In the genomic region with DNA sequence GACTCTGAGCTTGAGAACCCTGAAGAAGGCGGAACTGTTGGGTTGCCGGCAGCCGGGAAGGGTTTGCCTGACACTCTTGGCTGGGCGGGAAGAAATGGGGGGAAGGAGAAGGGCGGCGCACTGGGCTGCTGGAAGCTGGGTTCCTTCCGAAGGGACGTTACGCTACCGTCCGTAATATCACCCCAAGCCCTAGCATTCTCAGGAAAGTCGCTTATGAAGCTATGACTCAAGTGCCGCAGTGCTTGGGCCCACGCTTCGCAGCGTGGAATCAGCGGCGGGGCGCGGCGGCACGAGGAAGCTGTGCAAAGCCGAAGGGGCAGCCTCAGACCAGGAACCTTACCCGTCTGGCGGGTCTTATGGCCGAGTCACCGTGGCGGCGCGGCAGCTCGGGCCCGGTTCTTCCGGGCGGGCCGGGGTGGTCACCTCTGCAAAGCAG, we compare ENCODE assay signal across 8 cellular contexts. TPM values are rescaled to one million over a fixed set of nuclear protein-coding genes. Genes with fewer than 3 reads are reported as not detected.
DNase-seq lines count a peak whose midpoint lies in the region; ATAC-seq and TF ChIP-seq lines count a peak whose summit lies in the region.

No MANE protein-coding gene starts in this region.

- no peaks in the 10 kb centered on the region for H3K4me1 ChIP-seq in muscle layer of duodenum (ENCODE audit: control insufficient read depth in 1 of 2, insufficient read depth in 2 of 2, low read length in 2 of 2)

- DNase-seq in AG04450 (ENCODE audit: low read depth, low spot score) (no peak), LHCN-M2 (ENCODE audit: low read depth) (peak; percentile 64), activated T-cell treated with anti-CD3 and anti-CD28 coated beads for 1 hour (ENCODE audit: low read depth) (peak; percentile 23), epithelial cell of proximal tubule (ENCODE audit: low read depth) (peak; percentile 33)
- peak; percentile 10 to 34 for DNase-seq in stimulated activated CD8-positive, alpha-beta memory T cell treated with anti-CD3 and anti-CD28 coated beads, Interleukin-7, amount 100 ng/mL, for 4 hours (ENCODE audit: low read depth in 2 of 2)

- peak overlapping the region; percentile 43 for H3K27ac ChIP-seq in AG04450 (ENCODE audit: low read depth, low read length)
- peak overlapping the region; percentile 66 for H3K27ac ChIP-seq in muscle layer of duodenum (ENCODE audit: low read length)

- POLR2A ChIA-PET in AG04450 (lab: Yijun Ruan, JAX) = interaction anchor here (1.6 kb wide), 1 partner anchor 28 kb away, joined by 6 read pairs; no protein-coding TSS in a partner anchor

- peak; percentile 79 for TF ChIP-seq POLR2A in GM19193 (IDR thresholded peaks at IDR 0.05; ENCODE audit: extremely low read depth, insufficient read depth, insufficient read length)

- no peaks in the 10 kb centered on the region for H3K36me3 ChIP-seq in muscle layer of duodenum (ENCODE audit: control insufficient read depth in 1 of 2, insufficient read depth in 2 of 2, low read length in 2 of 2)

- peak overlapping the region; percentile 51 for H3K4me3 ChIP-seq in AG04450 (ENCODE audit: low read depth, low read length)
- H3K4me3 ChIP-seq in epithelial cell of proximal tubule (ENCODE audit: low read depth, low read length) = peak overlapping the region; percentile 64
- H3K4me3 ChIP-seq in muscle layer of duodenum (ENCODE audit: low read depth in 1 of 2, low read length in 2 of 2) = peak overlapping the region; percentile 70

- H3K9me3 ChIP-seq in AG04450 (ENCODE audit: control insufficient read depth, insufficient read depth, low read length) (peaks cover 3% of the 10 kb centered on the region), muscle layer of duodenum (ENCODE audit: control insufficient read depth in 1 of 2, low read length in 2 of 2) (no peaks in the 10 kb centered on the region)

- CTCF ChIA-PET in AG04450 (lab: Charles Lee) = interaction anchor here (0.9 to 1.7 kb wide), 3 partner anchors 53 to 105 kb away, joined by 4 to 13 read pairs (median 5); no protein-coding TSS in a partner anchor

- H3K27me3 ChIP-seq in AG04450 (ENCODE audit: control insufficient read depth, insufficient read depth, low read length) (no peaks in the 10 kb centered on the region), muscle layer of duodenum (ENCODE audit: low read depth, low read length) (no peaks in the 10 kb centered on the region)

- ATAC-seq in HG02588 (IDR thresholded peaks at IDR 0.05; ENCODE audit: unreplicated experiment) = no peak

- TF ChIP-seq CTCF in AG04450 (IDR thresholded peaks at IDR 0.05; ENCODE audit: low read depth, low read length) (no peak), epithelial cell of proximal tubule (conservative IDR thresholded peaks at IDR 0.05; ENCODE audit: low read depth, low read length) (no peak)

RNA-seq across cellular contexts. Expression of a gene that starts 50.2 kb away (rescaled TPM):
- polyA plus RNA-seq in AG04450 (2011; rRNA removed) = 1.5 and 1.6 TPM in 2 replicates
- 0.56 and 1.6 TPM in 2 replicates for polyA minus RNA-seq in AG04450 (2011; rRNA and poly(A)+ RNA removed)
- 2.9 and 5.0 TPM in 2 replicates for total RNA-seq in LHCN-M2 (2014; rRNA removed)
- 0.61 TPM for polyA plus RNA-seq in LHCN-M2 (2012)
- 9.4 and 13.5 TPM in 2 replicates for total RNA-seq in epithelial cell of proximal tubule

RNA-seq across cellular contexts. Expression of a gene that starts 51.3 kb away (rescaled TPM):
- 73.9 and 80.5 TPM in 2 replicates for polyA plus RNA-seq in AG04450 (2011; rRNA removed)
- 87.7 and 104 TPM in 2 replicates for polyA minus RNA-seq in AG04450 (2011; rRNA and poly(A)+ RNA removed)
- total RNA-seq in LHCN-M2 (2014; rRNA removed) (0.06 and 0.34 TPM in 2 replicates), epithelial cell of proximal tubule (1.3 TPM in 1 of 2 replicates, not detected in the other)
- polyA plus RNA-seq in LHCN-M2 (2012) = 0.22 TPM
